In the genomic region with DNA sequence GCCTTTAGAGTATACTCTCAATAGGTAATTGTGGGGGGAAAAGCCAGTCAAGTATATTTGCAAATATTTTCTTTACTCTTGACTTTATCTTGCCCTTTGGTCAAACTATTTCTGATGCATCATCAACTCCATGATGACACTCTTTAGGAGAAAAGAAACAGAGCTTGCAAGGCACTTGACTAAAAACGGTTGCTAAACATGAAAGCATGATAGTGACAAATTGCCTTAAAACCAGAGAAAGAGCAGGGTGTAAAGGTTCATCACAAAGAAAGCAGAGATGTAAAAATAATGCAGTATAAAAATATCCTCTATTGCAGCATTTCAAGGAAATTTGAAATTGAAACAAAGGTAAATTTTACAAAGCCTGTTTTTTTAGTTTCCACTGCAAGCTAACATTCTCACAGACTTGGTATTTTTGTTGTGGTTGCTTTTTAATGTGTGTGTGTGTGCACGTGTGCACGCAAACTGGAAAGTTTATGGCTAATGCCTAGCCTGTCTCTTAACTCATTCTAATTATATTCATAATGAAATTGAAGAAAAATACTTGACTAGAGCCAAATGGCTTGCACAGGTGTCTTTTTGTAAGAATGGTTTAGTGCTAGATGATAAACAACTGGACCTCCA, we compare ENCODE assay signal across 24 cellular contexts.
A peak's percentile ranks its signal among the peaks of the same experiment; 100 is the strongest.
DNase-seq lines count a peak whose midpoint lies in the region; ATAC-seq and TF ChIP-seq lines count a peak whose summit lies in the region.
"Had no signal": no experiment of that assay in that cellular context is flagged by ENCODE, and none has a peak within 500 bp of the region (broad histone marks: within the 10 kb centered on the region; RNA-seq: fewer than 3 reads in every experiment).

No MANE protein-coding gene starts in this region.

- peaks cover 20% of the 10 kb centered on the region for H3K9me3 Mint-ChIP-seq in activated CD4-positive, alpha-beta T cell treated with anti-CD3 and anti-CD28 coated beads for 36 hours (ENCODE audit: low read depth)
- peaks cover 18% of the 10 kb centered on the region for H3K9me3 Mint-ChIP-seq in activated CD4-positive, alpha-beta T cell treated with anti-CD3 and anti-CD28 coated beads, Interleukin-2, amount 10 ng/mL, durations not matched to agents 7 days and 5 days
- H3K9me3 Mint-ChIP-seq in activated T-helper 17 cell treated with anti-CD3 and anti-CD28 coated beads, Interleukin-2, amount 50 U/mL, for 72 hours = no peaks in the 10 kb centered on the region

- no peak overlapping the region for H3K4ac ChIP-seq in mesenchymal stem cell (ENCODE audit: low read depth in 1 of 2, low read length in 2 of 2)

- peaks cover 10% of the 10 kb centered on the region for H3K4me1 Mint-ChIP-seq in activated CD4-positive, alpha-beta T cell treated with anti-CD3 and anti-CD28 coated beads for 36 hours
- H3K4me1 Mint-ChIP-seq in activated CD4-positive, alpha-beta T cell treated with anti-CD3 and anti-CD28 coated beads, Interleukin-2, amount 10 ng/mL, durations not matched to agents 7 days and 5 days = peaks cover 10% of the 10 kb centered on the region
- peaks cover 4% of the 10 kb centered on the region for H3K4me1 Mint-ChIP-seq in activated T-helper 17 cell treated with anti-CD3 and anti-CD28 coated beads, Interleukin-2, amount 50 U/mL, for 72 hours
- H3K4me1 Mint-ChIP-seq: nephron progenitor cell had no signal

- H3K18ac ChIP-seq in mesenchymal stem cell (ENCODE audit: low read depth in 1 of 2, low read length in 2 of 2) = no peak overlapping the region

- H3K14ac ChIP-seq in mesenchymal stem cell (ENCODE audit: low read length in 2 of 2) = no peak overlapping the region

- no peak for TF ChIP-seq CTCF in BE2C (IDR thresholded peaks at IDR 0.05; ENCODE audit: low read depth, low read length)

- no peak overlapping the region for H2AFZ ChIP-seq in mesenchymal stem cell (ENCODE audit: low read depth, low read length)

- no peak overlapping the region for H2BK120ac ChIP-seq in mesenchymal stem cell (ENCODE audit: low read depth, low read length)

- H3K4me3 ChIP-seq in mesenchymal stem cell (ENCODE audit: insufficient read depth in 1 of 2, low read depth in 1 of 2, low read length in 2 of 2) (no peak overlapping the region), BE2C (ENCODE audit: low read depth, low read length) (no peak overlapping the region)
- H3K4me3 ChIP-seq: esophagus muscularis mucosa, ovary, skin epidermis, tibial nerve had no signal

- ATAC-seq in activated CD4-positive, alpha-beta T cell treated with anti-CD3 and anti-CD28 coated beads for 36 hours = peak; percentile 58
- no peak for ATAC-seq in activated T-helper 17 cell treated with anti-CD3 and anti-CD28 coated beads, Interleukin-2, amount 50 U/mL, for 72 hours (replicated peaks)
- ATAC-seq in HG03565 (IDR thresholded peaks at IDR 0.05; ENCODE audit: unreplicated experiment) = no peak

- no peak overlapping the region for H3K9ac ChIP-seq in mesenchymal stem cell (ENCODE audit: low read length)

- no peak for DNase-seq in activated CD4-positive, alpha-beta T cell treated with anti-CD3 and anti-CD28 coated beads for 36 hours
- DNase-seq in activated CD4-positive, alpha-beta T cell treated with anti-CD3 and anti-CD28 coated beads, Interleukin-2, amount 10 ng/mL, durations not matched to agents 7 days and 5 days = no peak
- DNase-seq in NCI-H1436 treated with DMSO at 0.1 percent for 48 hours (lab: John Stamatoyannopoulos, UW) (peak; percentile 41), NCI-H748 (lab: John Stamatoyannopoulos, UW; ENCODE audit: unreplicated experiment) (peak; percentile 72), mesenchymal stem cell (peak; percentile 80), BE2C (no peak)
- DNase-seq: activated CD4-positive, alpha-beta T cell treated with anti-CD3 and anti-CD28 coated beads, Interleukin-2, amount 10 ng/mL, durations not matched to agents 24 days and 14 days; CD4-positive, alpha-beta memory T cell; dermis blood vessel endothelial cell; foreskin melanocyte; GF-D8; H7; NCI-H1930; nephron progenitor cell; ovary; stimulated activated CD4-positive, alpha-beta T cell treated with anti-CD3 and anti-CD28 coated beads, Interleukin-1b, Interleukin-23, amount 100 ng/mL, for 48 hours; stimulated activated CD8-positive, alpha-beta memory T cell treated with anti-CD3 and anti-CD28 coated beads, Interleukin-4, amount 100 ng/mL, for 48 hours; T-helper 9 cell; WERI-Rb-1 had no signal

- H2BK5ac ChIP-seq in mesenchymal stem cell (ENCODE audit: low read depth, low read length, poor library complexity, severe bottlenecking) = no peak overlapping the region

- H3K27me3 Mint-ChIP-seq in activated CD4-positive, alpha-beta T cell treated with anti-CD3 and anti-CD28 coated beads for 36 hours = no peaks in the 10 kb centered on the region
- no peaks in the 10 kb centered on the region for H3K27me3 Mint-ChIP-seq in activated CD4-positive, alpha-beta T cell treated with anti-CD3 and anti-CD28 coated beads, Interleukin-2, amount 10 ng/mL, durations not matched to agents 7 days and 5 days
- H3K27me3 Mint-ChIP-seq in activated T-helper 17 cell treated with anti-CD3 and anti-CD28 coated beads, Interleukin-2, amount 50 U/mL, for 72 hours = no peaks in the 10 kb centered on the region
- H3K27me3 Mint-ChIP-seq: activated CD4-positive, alpha-beta T cell treated with anti-CD3 and anti-CD28 coated beads, Interleukin-2, amount 10 ng/mL, durations not matched to agents 24 days and 14 days; CD4-positive, alpha-beta memory T cell had no signal

- no peak overlapping the region for H2BK12ac ChIP-seq in mesenchymal stem cell (ENCODE audit: low read length in 2 of 2)

- CTCF ChIA-PET in activated CD4-positive, alpha-beta T cell treated with anti-CD3 and anti-CD28 coated beads for 36 hours (lab: Charles Lee) = no interaction called here
- CTCF ChIA-PET in activated CD4-positive, alpha-beta T cell treated with anti-CD3 and anti-CD28 coated beads, Interleukin-2, amount 10 ng/mL, durations not matched to agents 7 days and 5 days (lab: Charles Lee) = no interaction called here

- WGBS in mesenchymal stem cell = 0% methylated on average over 1 of the region's 3 CpGs

- H3K36me3 Mint-ChIP-seq in activated CD4-positive, alpha-beta T cell treated with anti-CD3 and anti-CD28 coated beads for 36 hours (ENCODE audit: low read depth) = peaks cover 63% of the 10 kb centered on the region
- H3K36me3 Mint-ChIP-seq in activated CD4-positive, alpha-beta T cell treated with anti-CD3 and anti-CD28 coated beads, Interleukin-2, amount 10 ng/mL, durations not matched to agents 7 days and 5 days (ENCODE audit: low read depth) = peaks cover 72% of the 10 kb centered on the region
- peaks cover 91% of the 10 kb centered on the region for H3K36me3 Mint-ChIP-seq in activated T-helper 17 cell treated with anti-CD3 and anti-CD28 coated beads, Interleukin-2, amount 50 U/mL, for 72 hours (ENCODE audit: low read depth)

- H3K23ac ChIP-seq in mesenchymal stem cell (ENCODE audit: low read length in 2 of 2) = no peak overlapping the region

- H2BK15ac ChIP-seq in mesenchymal stem cell (ENCODE audit: low read depth, poor library complexity, severe bottlenecking) = no peak overlapping the region

- no peak overlapping the region for H4K91ac ChIP-seq in mesenchymal stem cell (ENCODE audit: low read length)

- no peak overlapping the region for H4K8ac ChIP-seq in mesenchymal stem cell (ENCODE audit: low read length)

- H3K36me3 ChIP-seq in mesenchymal stem cell (ENCODE audit: control insufficient read depth in 1 of 2, insufficient read depth in 2 of 2, low read depth in 1 of 2, low read length in 2 of 2) (no peaks in the 10 kb centered on the region), BE2C (no peaks in the 10 kb centered on the region)
- H3K36me3 ChIP-seq: esophagus muscularis mucosa, ovary, WERI-Rb-1 had no signal

- POLR2A ChIA-PET in activated CD4-positive, alpha-beta T cell treated with anti-CD3 and anti-CD28 coated beads for 36 hours (lab: Charles Lee) = no interaction called here
- POLR2A ChIA-PET in activated CD4-positive, alpha-beta T cell treated with anti-CD3 and anti-CD28 coated beads, Interleukin-2, amount 10 ng/mL, durations not matched to agents 7 days and 5 days (lab: Charles Lee) = interaction anchor here (0.6 kb wide), 1 partner anchor 522 kb away, joined by 3 read pairs; no protein-coding TSS in a partner anchor

- no peak overlapping the region for H3K27ac ChIP-seq in mesenchymal stem cell (ENCODE audit: low read length, poor library complexity, severe bottlenecking)
- H3K27ac ChIP-seq: esophagus muscularis mucosa, ovary, skin epidermis, tibial nerve, WERI-Rb-1 had no signal

- H2AK5ac ChIP-seq in mesenchymal stem cell (ENCODE audit: low read length, severe bottlenecking) = no peak overlapping the region

- H3K9me3 ChIP-seq in mesenchymal stem cell (ENCODE audit: control insufficient read depth, low read length) = no peaks in the 10 kb centered on the region
- no peaks in the 10 kb centered on the region for H3K9me3 ChIP-seq in BE2C
- H3K9me3 ChIP-seq: ovary had no signal

- no peak overlapping the region for H3K4me2 ChIP-seq in mesenchymal stem cell (ENCODE audit: low read length, poor library complexity, severe bottlenecking)

- H3K27me3 ChIP-seq in mesenchymal stem cell (ENCODE audit: control insufficient read depth in 1 of 2, insufficient read depth in 1 of 2, low read length in 2 of 2) = no peaks in the 10 kb centered on the region
- H3K27me3 ChIP-seq in BE2C = no peaks in the 10 kb centered on the region
- H3K27me3 ChIP-seq: esophagus muscularis mucosa, ovary, tibial nerve had no signal

- H3K4me1 ChIP-seq in mesenchymal stem cell (ENCODE audit: control insufficient read depth, insufficient read depth, low read depth, low read length) = no peaks in the 10 kb centered on the region
- H3K4me1 ChIP-seq in BE2C = no peaks in the 10 kb centered on the region
- H3K4me1 ChIP-seq: esophagus muscularis mucosa had no signal

- H3K27ac Mint-ChIP-seq in activated CD4-positive, alpha-beta T cell treated with anti-CD3 and anti-CD28 coated beads for 36 hours = peak overlapping the region; percentile 58
- H3K27ac Mint-ChIP-seq in activated CD4-positive, alpha-beta T cell treated with anti-CD3 and anti-CD28 coated beads, Interleukin-2, amount 10 ng/mL, durations not matched to agents 7 days and 5 days = no peak overlapping the region
- H3K27ac Mint-ChIP-seq in activated T-helper 17 cell treated with anti-CD3 and anti-CD28 coated beads, Interleukin-2, amount 50 U/mL, for 72 hours = no peak overlapping the region

- no peak overlapping the region for H3K4me3 Mint-ChIP-seq in activated CD4-positive, alpha-beta T cell treated with anti-CD3 and anti-CD28 coated beads for 36 hours
- no peak overlapping the region for H3K4me3 Mint-ChIP-seq in activated CD4-positive, alpha-beta T cell treated with anti-CD3 and anti-CD28 coated beads, Interleukin-2, amount 10 ng/mL, durations not matched to agents 7 days and 5 days
- no peak overlapping the region for H3K4me3 Mint-ChIP-seq in activated T-helper 17 cell treated with anti-CD3 and anti-CD28 coated beads, Interleukin-2, amount 50 U/mL, for 72 hours
- H3K4me3 Mint-ChIP-seq: activated CD4-positive, alpha-beta T cell treated with anti-CD3 and anti-CD28 coated beads, Interleukin-2, amount 10 ng/mL, durations not matched to agents 24 days and 14 days; CD4-positive, alpha-beta memory T cell; nephron progenitor cell had no signal

- H3K79me1 ChIP-seq in mesenchymal stem cell (replicated peaks; ENCODE audit: low read length, poor library complexity, severe bottlenecking) = no peaks in the 10 kb centered on the region

- intact Hi-C loops in activated CD4-positive, alpha-beta T cell treated with anti-CD3 and anti-CD28 coated beads for 36 hours (cut with DNase I, micrococcal nuclease) = no loop called here

Comparison
In these comparisons a context has a peak if more than half of its experiments do, and no peak if none do; other contexts are left out.
1. DNase-seq: peak in NCI-H1436 treated with DMSO at 0.1 percent for 48 hours (single experiment), NCI-H748 (single experiment) and mesenchymal stem cell (single experiment); none in activated CD4-positive, alpha-beta T cell treated with anti-CD3 and anti-CD28 coated beads for 36 hours (single experiment), activated CD4-positive, alpha-beta T cell treated with anti-CD3 and anti-CD28 coated beads, Interleukin-2, amount 10 ng/mL, durations not matched to agents 7 days and 5 days (single experiment) and BE2C (single experiment).